In genomic region chr2:71298914-71299313, GRCh38 we compare ENCODE assay signal across 34 cellular contexts.
"Had no signal": no experiment of that assay in that cellular context is flagged by ENCODE, and none has a peak within 500 bp of the region (broad histone marks: within the 10 kb centered on the region; RNA-seq: fewer than 3 reads in every experiment).

No MANE protein-coding gene starts in this region.

- H3K27me3 ChIP-seq: ascending aorta, cardiac muscle cell had no signal

- H3K36me3 ChIP-seq: ascending aorta, cardiac muscle cell had no signal

- ATAC-seq: activated CD4-positive, alpha-beta T cell treated with anti-CD3 and anti-CD28 coated beads for 36 hours; activated CD4-positive, CD25-positive, alpha-beta regulatory T cell treated with anti-CD3 and anti-CD28 coated beads, Interleukin-2, amount 50 U/mL, for 24 hours; activated CD8-positive, alpha-beta memory T cell treated with anti-CD3 and anti-CD28 coated beads, Interleukin-2, amount 10 ng/mL, durations not matched to agents 7 days and 5 days; activated CD8-positive, alpha-beta T cell treated with anti-CD3 and anti-CD28 coated beads, Interleukin-2, amount 10 ng/mL, durations not matched to agents 7 days and 5 days; activated naive CD8-positive, alpha-beta T cell treated with anti-CD3 and anti-CD28 coated beads, Interleukin-2, amount 50 U/mL, for 24 hours had no signal

- H3K27ac Mint-ChIP-seq: activated CD4-positive, alpha-beta memory T cell treated with anti-CD3 and anti-CD28 coated beads, Interleukin-2, amount 10 ng/mL, durations not matched to agents 7 days and 5 days; activated CD4-positive, alpha-beta T cell treated with anti-CD3 and anti-CD28 coated beads for 36 hours; activated CD4-positive, alpha-beta T cell treated with anti-CD3 and anti-CD28 coated beads, Interleukin-2, amount 10 ng/mL, durations not matched to agents 7 days and 5 days; activated CD8-positive, alpha-beta memory T cell treated with anti-CD3 and anti-CD28 coated beads, Interleukin-2, amount 10 ng/mL, durations not matched to agents 7 days and 5 days; activated CD8-positive, alpha-beta T cell treated with anti-CD3 and anti-CD28 coated beads, Interleukin-2, amount 10 ng/mL, durations not matched to agents 7 days and 5 days; activated naive CD4-positive, alpha-beta T cell treated with anti-CD3 and anti-CD28 coated beads, Interleukin-2, amount 10 ng/mL, durations not matched to agents 7 days and 5 days; activated naive CD4-positive, alpha-beta T cell treated with anti-CD3 and anti-CD28 coated beads, Interleukin-2, amount 50 U/mL, for 24 hours; activated naive CD8-positive, alpha-beta T cell; activated naive CD8-positive, alpha-beta T cell treated with anti-CD3 and anti-CD28 coated beads, Interleukin-2, amount 10 ng/mL, durations not matched to agents 7 days and 5 days; activated naive CD8-positive, alpha-beta T cell treated with anti-CD3 and anti-CD28 coated beads, Interleukin-2, amount 50 U/mL, for 24 hours; activated T-cell treated with anti-CD3 and anti-CD28 coated beads, Interleukin-2, amount 50 U/mL, for 24 hours; activated T-helper 2 cell treated with anti-CD3 and anti-CD28 coated beads, Interferon-gamma antibody, Interleukin-2, Interleukin-4, amounts not matched to agents 10 μg/mL and 5 μg/mL and 100 μg/mL, durations not matched to agents 14 hours and 24 hours and 36 hours; brain; T-helper 1 cell treated with Interleukin-12 subunit alpha and Interleukin-12 subunit beta and Interleukin-4 antibody, amounts not matched to agents 30 μg/mL and 1 μg/mL, for 36 hours; T-helper 2 cell treated with Interferon-gamma antibody and Interleukin-4, amounts not matched to agents 5 μg/mL and 100 μg/mL, for 36 hours had no signal

- H3K27ac ChIP-seq: ascending aorta, cardiac muscle cell, VCaP had no signal

- H3K4me1 Mint-ChIP-seq: activated CD4-positive, alpha-beta memory T cell treated with anti-CD3 and anti-CD28 coated beads, Interleukin-2, amount 10 ng/mL, durations not matched to agents 7 days and 5 days; activated CD4-positive, alpha-beta T cell treated with anti-CD3 and anti-CD28 coated beads for 36 hours; activated CD4-positive, alpha-beta T cell treated with anti-CD3 and anti-CD28 coated beads, Interleukin-2, amount 10 ng/mL, durations not matched to agents 7 days and 5 days; activated CD8-positive, alpha-beta memory T cell treated with anti-CD3 and anti-CD28 coated beads, Interleukin-2, amount 10 ng/mL, durations not matched to agents 7 days and 5 days; activated naive CD4-positive, alpha-beta T cell treated with anti-CD3 and anti-CD28 coated beads, Interleukin-2, amount 10 ng/mL, durations not matched to agents 7 days and 5 days; activated naive CD4-positive, alpha-beta T cell treated with anti-CD3 and anti-CD28 coated beads, Interleukin-2, amount 50 U/mL, for 24 hours; activated naive CD8-positive, alpha-beta T cell treated with anti-CD3 and anti-CD28 coated beads, Interleukin-2, amount 10 ng/mL, durations not matched to agents 7 days and 5 days; activated naive CD8-positive, alpha-beta T cell treated with anti-CD3 and anti-CD28 coated beads, Interleukin-2, amount 50 U/mL, for 24 hours; brain had no signal

- H3K36me3 Mint-ChIP-seq: activated CD8-positive, alpha-beta memory T cell treated with anti-CD3 and anti-CD28 coated beads, Interleukin-2, amount 10 ng/mL, durations not matched to agents 7 days and 5 days; activated naive CD4-positive, alpha-beta T cell treated with anti-CD3 and anti-CD28 coated beads, Interleukin-2, amount 10 ng/mL, durations not matched to agents 7 days and 5 days; activated naive CD4-positive, alpha-beta T cell treated with anti-CD3 and anti-CD28 coated beads, Interleukin-2, amount 50 U/mL, for 24 hours; activated naive CD8-positive, alpha-beta T cell; activated naive CD8-positive, alpha-beta T cell treated with anti-CD3 and anti-CD28 coated beads, Interleukin-2, amount 10 ng/mL, durations not matched to agents 7 days and 5 days; brain had no signal

- H3K4me1 ChIP-seq: ascending aorta had no signal

- H3K4me3 ChIP-seq: ascending aorta, cardiac muscle cell had no signal

- DNase-seq: activated CD4-positive, alpha-beta memory T cell treated with anti-CD3 and anti-CD28 coated beads, Interleukin-2, amount 10 ng/mL, durations not matched to agents 7 days and 5 days; activated CD4-positive, alpha-beta T cell treated with anti-CD3 and anti-CD28 coated beads for 1 hour; activated CD4-positive, alpha-beta T cell treated with anti-CD3 and anti-CD28 coated beads for 36 hours; activated CD4-positive, alpha-beta T cell treated with anti-CD3 and anti-CD28 coated beads for 48 hours; activated CD4-positive, alpha-beta T cell treated with anti-CD3 and anti-CD28 coated beads, Interleukin-2, amount 50 U/mL, for 48 hours; activated CD4-positive, CD25-positive, alpha-beta regulatory T cell; activated CD8-positive, alpha-beta memory T cell treated with anti-CD3 and anti-CD28 coated beads for 24 hours; activated CD8-positive, alpha-beta memory T cell treated with anti-CD3 and anti-CD28 coated beads, Interleukin-2, amount 10 ng/mL, durations not matched to agents 7 days and 5 days; activated CD8-positive, alpha-beta memory T cell treated with anti-CD3 and anti-CD28 coated beads, Interleukin-2, amount 50 U/mL, for 48 hours; activated CD8-positive, alpha-beta T cell treated with anti-CD3 and anti-CD28 coated beads, Interleukin-2, amount 10 ng/mL, durations not matched to agents 7 days and 5 days; activated effector memory CD4-positive, alpha-beta T cell treated with Interleukin-2 at 50 U/mL for 16 hours; activated gamma-delta T cell; activated naive CD4-positive, alpha-beta T cell treated with anti-CD3 and anti-CD28 coated beads, Interleukin-2, amount 10 ng/mL, durations not matched to agents 7 days and 5 days; activated naive CD4-positive, alpha-beta T cell treated with Interleukin-2 at 50 U/mL for 16 hours; activated naive CD8-positive, alpha-beta T cell treated with anti-CD3 and anti-CD28 coated beads, Interleukin-2, amount 10 ng/mL, durations not matched to agents 7 days and 5 days; activated naive CD8-positive, alpha-beta T cell treated with anti-CD3 and anti-CD28 coated beads, Interleukin-2, amount 50 U/mL, for 24 hours; activated T-cell treated with anti-CD3 and anti-CD28 coated beads, Interleukin-2, amount 50 U/mL, for 24 hours; activated T-cell treated with anti-CD3 and anti-CD28 coated beads, Interleukin-2, amount 50 U/mL, for 48 hours; amygdala; anterior cingulate cortex; caudate nucleus; T-helper 9 cell had no signal

- FAIRE-seq: bronchial epithelial cell had no signal

- H3K9me3 ChIP-seq: ascending aorta had no signal

- H3K9me3 Mint-ChIP-seq: activated CD4-positive, alpha-beta memory T cell treated with anti-CD3 and anti-CD28 coated beads, Interleukin-2, amount 10 ng/mL, durations not matched to agents 7 days and 5 days; activated CD4-positive, alpha-beta T cell treated with anti-CD3 and anti-CD28 coated beads, Interleukin-2, amount 10 ng/mL, durations not matched to agents 7 days and 5 days; activated naive CD4-positive, alpha-beta T cell treated with anti-CD3 and anti-CD28 coated beads, Interleukin-2, amount 10 ng/mL, durations not matched to agents 7 days and 5 days; activated naive CD4-positive, alpha-beta T cell treated with anti-CD3 and anti-CD28 coated beads, Interleukin-2, amount 50 U/mL, for 24 hours; activated naive CD8-positive, alpha-beta T cell treated with anti-CD3 and anti-CD28 coated beads, Interleukin-2, amount 10 ng/mL, durations not matched to agents 7 days and 5 days; activated naive CD8-positive, alpha-beta T cell treated with anti-CD3 and anti-CD28 coated beads, Interleukin-2, amount 50 U/mL, for 24 hours; activated T-cell treated with anti-CD3 and anti-CD28 coated beads, Interleukin-2, amount 50 U/mL, for 24 hours; activated T-helper 2 cell treated with anti-CD3 and anti-CD28 coated beads, Interferon-gamma antibody, Interleukin-2, Interleukin-4, amounts not matched to agents 10 μg/mL and 5 μg/mL and 100 μg/mL, durations not matched to agents 14 hours and 24 hours and 36 hours; brain; T-helper 1 cell treated with Interleukin-12 subunit alpha and Interleukin-12 subunit beta and Interleukin-4 antibody, amounts not matched to agents 30 μg/mL and 1 μg/mL, for 36 hours; T-helper 2 cell treated with Interferon-gamma antibody and Interleukin-4, amounts not matched to agents 5 μg/mL and 100 μg/mL, for 36 hours had no signal

- H3K27me3 Mint-ChIP-seq: activated CD4-positive, alpha-beta T cell treated with anti-CD3 and anti-CD28 coated beads for 36 hours; activated naive CD4-positive, alpha-beta T cell treated with anti-CD3 and anti-CD28 coated beads, Interleukin-2, amount 10 ng/mL, durations not matched to agents 7 days and 5 days; brain had no signal

- H3K4me3 Mint-ChIP-seq: activated CD4-positive, alpha-beta memory T cell treated with anti-CD3 and anti-CD28 coated beads, Interleukin-2, amount 10 ng/mL, durations not matched to agents 7 days and 5 days; activated CD4-positive, alpha-beta T cell treated with anti-CD3 and anti-CD28 coated beads for 36 hours; activated CD4-positive, alpha-beta T cell treated with anti-CD3 and anti-CD28 coated beads, Interleukin-2, amount 10 ng/mL, durations not matched to agents 7 days and 5 days; activated CD8-positive, alpha-beta memory T cell treated with anti-CD3 and anti-CD28 coated beads, Interleukin-2, amount 10 ng/mL, durations not matched to agents 7 days and 5 days; activated CD8-positive, alpha-beta T cell treated with anti-CD3 and anti-CD28 coated beads, Interleukin-2, amount 10 ng/mL, durations not matched to agents 7 days and 5 days; activated naive CD4-positive, alpha-beta T cell treated with anti-CD3 and anti-CD28 coated beads, Interleukin-2, amount 10 ng/mL, durations not matched to agents 7 days and 5 days; activated naive CD4-positive, alpha-beta T cell treated with anti-CD3 and anti-CD28 coated beads, Interleukin-2, amount 50 U/mL, for 24 hours; activated naive CD8-positive, alpha-beta T cell; activated naive CD8-positive, alpha-beta T cell treated with anti-CD3 and anti-CD28 coated beads, Interleukin-2, amount 10 ng/mL, durations not matched to agents 7 days and 5 days; activated naive CD8-positive, alpha-beta T cell treated with anti-CD3 and anti-CD28 coated beads, Interleukin-2, amount 50 U/mL, for 24 hours; activated T-cell treated with anti-CD3 and anti-CD28 coated beads, Interleukin-2, amount 50 U/mL, for 24 hours; brain; T-helper 1 cell treated with Interleukin-12 subunit alpha and Interleukin-12 subunit beta and Interleukin-4 antibody, amounts not matched to agents 30 μg/mL and 1 μg/mL, for 36 hours; T-helper 2 cell treated with Interferon-gamma antibody and Interleukin-4, amounts not matched to agents 5 μg/mL and 100 μg/mL, for 36 hours had no signal
